16 cellular contexts compared by ENCODE assay signal in the genomic region with DNA sequence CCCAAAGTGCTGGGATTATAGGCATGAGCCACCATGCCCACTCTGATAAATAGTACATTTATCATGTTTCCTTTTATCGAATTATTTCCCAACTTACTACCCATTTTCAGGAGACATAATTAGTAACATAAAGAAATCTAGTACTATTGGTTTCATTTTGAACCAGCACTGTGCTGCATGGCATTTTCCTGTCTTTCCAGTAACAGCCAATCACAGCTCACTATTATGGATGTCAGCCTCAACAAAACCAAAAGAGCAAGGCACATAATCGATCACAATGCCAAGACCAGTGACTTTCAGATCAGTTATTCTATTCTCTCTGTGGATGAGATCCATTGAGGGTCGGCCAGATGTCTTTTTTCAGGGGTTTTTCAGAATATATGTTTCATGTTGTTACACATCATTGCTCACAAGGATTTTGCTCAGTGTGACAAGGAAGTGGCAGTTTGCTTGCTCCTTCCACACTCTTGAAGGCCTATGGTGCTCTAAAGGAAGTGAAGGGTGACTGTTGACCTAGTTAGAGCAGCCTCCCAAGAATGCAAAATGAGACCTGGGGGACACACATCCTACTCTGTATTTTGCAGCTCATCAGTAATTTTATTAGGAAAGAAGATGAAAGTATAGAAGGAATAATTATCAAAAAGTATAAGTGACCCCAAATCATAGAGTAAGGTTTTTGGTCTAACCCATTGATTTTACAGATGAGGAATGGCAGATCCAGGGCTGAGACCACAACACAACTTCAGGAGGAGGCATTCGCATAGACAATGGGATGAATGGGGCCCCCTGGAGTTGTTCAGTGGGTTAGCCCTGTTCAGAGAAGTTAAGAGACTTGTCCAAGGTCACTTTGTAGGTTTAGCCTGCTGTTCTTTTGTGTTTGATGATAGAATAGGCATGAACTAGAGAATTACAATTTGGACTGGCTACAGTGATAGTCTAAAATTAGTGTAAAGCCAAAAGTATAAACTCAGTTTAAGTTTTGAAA.
DNase-seq lines count a peak whose midpoint lies in the region; ATAC-seq, FAIRE-seq and TF ChIP-seq lines count a peak whose summit lies in the region.
"Had no signal": no experiment of that assay in that cellular context is flagged by ENCODE, and none has a peak within 500 bp of the region (broad histone marks: within the 10 kb centered on the region; RNA-seq: fewer than 3 reads in every experiment).

No MANE protein-coding gene starts in this region.

- TF ChIP-seq POLR2A in heart left ventricle (IDR thresholded peaks at IDR 0.05): no peak

- DNase-seq in GM18507 (ENCODE audit: extremely low spot score, insufficient read length, low read depth) (no peak), memory B cell (ENCODE audit: low spot score in 2 of 2) (no peak), right atrium auricular region (ENCODE audit: low spot score) (no peak), heart left ventricle (no peak), AG08396 (ENCODE audit: low spot score) (no peak), LoVo (ENCODE audit: low spot score) (no peak)
- no peak for DNase-seq in activated CD8-positive, alpha-beta T cell treated with anti-CD3 and anti-CD28 coated beads for 36 hours
- DNase-seq: activated CD4-positive, alpha-beta T cell treated with anti-CD3 and anti-CD28 coated beads, Interleukin-2, amount 50 U/mL, for 1 hour; amniotic stem cell; NCI-H1930; NCI-H510A; stimulated activated CD4-positive, alpha-beta T cell treated with anti-CD3 and anti-CD28 coated beads, Interleukin-12 subunit alpha, Interleukin-12 subunit beta, amount 100 ng/mL, for 4 hours; stimulated activated naive CD8-positive, alpha-beta T cell treated with anti-CD3 and anti-CD28 coated beads, Interleukin-15, Interleukin-2, amounts not matched to agents 100 U/mL and 50 U/mL, for 24 hours had no signal

- H3K4me2 ChIP-seq in BLaER1 treated with 17β-estradiol and CSF1 and Interleukin-3, amounts not matched to agents 10 nM and 100 nM: peak overlapping the region; percentile 61 to 91 (median 73)

- peaks cover 48 to 79% (median 63%) of the 10 kb centered on the region in 10 experiments for H3K4me1 ChIP-seq in BLaER1 treated with 17β-estradiol and CSF1 and Interleukin-3, amounts not matched to agents 10 nM and 100 nM
- H3K4me1 ChIP-seq in right atrium auricular region (no peaks in the 10 kb centered on the region), heart left ventricle (peaks cover 0 to 34% (median 1%) of the 10 kb centered on the region in 12 donors)
- H3K4me1 ChIP-seq: prostate gland had no signal

- ATAC-seq in activated CD8-positive, alpha-beta T cell treated with anti-CD3 and anti-CD28 coated beads for 36 hours: peak; percentile 8
- ATAC-seq in memory B cell (ENCODE audit: low read depth): peak; percentile 38
- ATAC-seq in heart left ventricle: no peak
- ATAC-seq: stimulated activated naive CD8-positive, alpha-beta T cell treated with anti-CD3 and anti-CD28 coated beads, Interleukin-15, Interleukin-2, amounts not matched to agents 100 U/mL and 50 U/mL, for 24 hours had no signal

- no peaks in the 10 kb centered on the region for H3K27me3 ChIP-seq in BLaER1 treated with 17β-estradiol and CSF1 and Interleukin-3, amounts not matched to agents 10 nM and 100 nM
- H3K27me3 ChIP-seq in right atrium auricular region (no peaks in the 10 kb centered on the region), heart left ventricle (no peaks in the 10 kb centered on the region)
- H3K27me3 ChIP-seq: vagina had no signal

- POLR2A ChIA-PET in activated CD8-positive, alpha-beta T cell treated with anti-CD3 and anti-CD28 coated beads for 36 hours (lab: Charles Lee): no interaction called here

- no peaks in the 10 kb centered on the region for H4K20me1 ChIP-seq in BLaER1 treated with 17β-estradiol and CSF1 and Interleukin-3, amounts not matched to agents 10 nM and 100 nM

- 87 to 96% (median 91%) methylated on average over 4 of the region's 4 CpGs for WGBS in heart left ventricle, 4 donors

- H3K27me3 Mint-ChIP-seq in activated CD8-positive, alpha-beta T cell treated with anti-CD3 and anti-CD28 coated beads for 36 hours: peaks cover 8% of the 10 kb centered on the region
- peaks cover 3% of the 10 kb centered on the region for H3K27me3 Mint-ChIP-seq in memory B cell

- CTCF ChIA-PET in activated CD8-positive, alpha-beta T cell treated with anti-CD3 and anti-CD28 coated beads for 36 hours (lab: Charles Lee): no interaction called here

- peak overlapping the region in 10 of 11 experiments; percentile 10 to 92 (median 81); a peak in 19 of 22 replicates for H3K27ac ChIP-seq in BLaER1 treated with 17β-estradiol and CSF1 and Interleukin-3, amounts not matched to agents 10 nM and 100 nM
- H3K27ac ChIP-seq in right atrium auricular region (no peak overlapping the region), heart left ventricle (peak overlapping the region in 1 of 12 donors; percentile 8)
- H3K27ac ChIP-seq: prostate gland, vagina had no signal

- peak overlapping the region in 8 of 11 experiments; percentile 38 to 72 (median 63); a peak in 16 of 22 replicates for H3K9ac ChIP-seq in BLaER1 treated with 17β-estradiol and CSF1 and Interleukin-3, amounts not matched to agents 10 nM and 100 nM

- H3K4me3 ChIP-seq in BLaER1 treated with 17β-estradiol and CSF1 and Interleukin-3, amounts not matched to agents 10 nM and 100 nM: peak overlapping the region in 4 of 10 experiments; percentile 5 to 28 (median 19); a peak in 5 of 20 replicates
- H3K4me3 ChIP-seq in right atrium auricular region (no peak overlapping the region), heart left ventricle (no peak overlapping the region)
- H3K4me3 ChIP-seq: prostate gland, vagina had no signal

- H3K27ac Mint-ChIP-seq in activated CD8-positive, alpha-beta T cell treated with anti-CD3 and anti-CD28 coated beads for 36 hours: peak overlapping the region; percentile 7
- peak overlapping the region; percentile 22 for H3K27ac Mint-ChIP-seq in memory B cell

- TF ChIP-seq CTCF in activated CD8-positive, alpha-beta T cell treated with anti-CD3 and anti-CD28 coated beads for 36 hours (IDR thresholded peaks at IDR 0.05): no peak
- TF ChIP-seq CTCF in right atrium auricular region (IDR thresholded peaks at IDR 0.05) (no peak), heart left ventricle (IDR thresholded peaks at IDR 0.05) (no peak)

- H3K36me3 ChIP-seq in BLaER1 treated with 17β-estradiol and CSF1 and Interleukin-3, amounts not matched to agents 10 nM and 100 nM: peaks cover 0 to 14% (median 0%) of the 10 kb centered on the region in 11 experiments; a peak in 1 of 22 replicates
- H3K36me3 ChIP-seq in right atrium auricular region (no peaks in the 10 kb centered on the region), heart left ventricle (no peaks in the 10 kb centered on the region)
- H3K36me3 ChIP-seq: prostate gland, vagina had no signal

- H3K36me3 Mint-ChIP-seq in activated CD8-positive, alpha-beta T cell treated with anti-CD3 and anti-CD28 coated beads for 36 hours (ENCODE audit: low read depth): no peaks in the 10 kb centered on the region
- peaks cover 1% of the 10 kb centered on the region for H3K36me3 Mint-ChIP-seq in memory B cell

- peaks cover 40% of the 10 kb centered on the region for H3K4me1 Mint-ChIP-seq in activated CD8-positive, alpha-beta T cell treated with anti-CD3 and anti-CD28 coated beads for 36 hours (ENCODE audit: low read depth)
- peaks cover 29% of the 10 kb centered on the region for H3K4me1 Mint-ChIP-seq in memory B cell

- no peaks in the 10 kb centered on the region for H3K9me3 Mint-ChIP-seq in activated CD8-positive, alpha-beta T cell treated with anti-CD3 and anti-CD28 coated beads for 36 hours
- H3K9me3 Mint-ChIP-seq in memory B cell: no peaks in the 10 kb centered on the region

- FAIRE-seq in GM18507 (lab: Jason Lieb, UNC): peak; percentile 12

- peaks cover 12 to 39% (median 27%) of the 10 kb centered on the region in 11 experiments; a peak in 21 of 22 replicates for H3K9me3 ChIP-seq in BLaER1 treated with 17β-estradiol and CSF1 and Interleukin-3, amounts not matched to agents 10 nM and 100 nM (replicated peaks in 1 of 11)
- H3K9me3 ChIP-seq in right atrium auricular region (no peaks in the 10 kb centered on the region), heart left ventricle (no peaks in the 10 kb centered on the region)
- H3K9me3 ChIP-seq: prostate gland, vagina had no signal

- no peak overlapping the region for H3K4me3 Mint-ChIP-seq in activated CD8-positive, alpha-beta T cell treated with anti-CD3 and anti-CD28 coated beads for 36 hours
- no peak overlapping the region for H3K4me3 Mint-ChIP-seq in memory B cell

- intact Hi-C loops in activated CD8-positive, alpha-beta T cell treated with anti-CD3 and anti-CD28 coated beads for 36 hours (cut with micrococcal nuclease): no loop called here
- intact Hi-C loops in heart left ventricle (cut with DNase I): no loop called here

Comparison
In these comparisons a context has a peak if more than half of its experiments do, and no peak if none do; other contexts are left out.
1. H3K27ac ChIP-seq: peak in BLaER1 treated with 17β-estradiol and CSF1 and Interleukin-3, amounts not matched to agents 10 nM and 100 nM (10 of 11); none in right atrium auricular region (0 of 2).
2. ATAC-seq: peak in activated CD8-positive, alpha-beta T cell treated with anti-CD3 and anti-CD28 coated beads for 36 hours (single experiment) and memory B cell (single experiment); none in heart left ventricle (0 of 4).